In the genomic region with DNA sequence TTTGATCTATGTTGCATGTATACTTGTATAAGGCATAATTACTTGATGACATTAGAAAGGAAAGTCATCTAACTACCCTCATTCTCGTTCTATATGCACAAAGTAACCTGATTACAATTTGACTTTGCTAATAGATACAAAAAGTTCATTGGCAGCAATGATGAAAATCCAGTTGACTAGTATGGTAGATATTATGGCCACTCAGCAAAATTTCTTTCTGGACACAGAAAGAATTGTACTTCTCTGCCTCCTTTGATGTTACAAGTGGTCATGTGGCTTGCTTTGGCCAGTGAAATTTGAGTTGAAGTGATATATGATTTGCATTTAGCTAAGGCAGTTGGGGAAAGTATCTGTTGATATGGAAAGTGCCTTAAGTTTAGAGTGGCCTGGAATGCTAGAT, we compare ENCODE assay signal across 33 cellular contexts.
"Had no signal": no experiment of that assay in that cellular context is flagged by ENCODE, and none has a peak within 500 bp of the region (broad histone marks: within the 10 kb centered on the region; RNA-seq: fewer than 3 reads in every experiment).

No MANE protein-coding gene starts in this region.

- H3K27ac ChIP-seq: adrenal gland, ascending aorta, body of pancreas, brain microvascular endothelial cell, cardiac muscle cell had no signal

- H3K4me1 ChIP-seq: adrenal gland, ascending aorta, body of pancreas had no signal

- H3K27me3 ChIP-seq: adrenal gland, ascending aorta, body of pancreas, brain microvascular endothelial cell, cardiac muscle cell had no signal

- H3K4me3 ChIP-seq: adrenal gland, ascending aorta, body of pancreas, cardiac muscle cell had no signal

- ATAC-seq: activated naive CD4-positive, alpha-beta T cell treated with anti-CD3 and anti-CD28 coated beads, Interleukin-2, amount 50 U/mL, for 72 hours; activated naive CD8-positive, alpha-beta T cell treated with anti-CD3 and anti-CD28 coated beads, Interleukin-2, amount 50 U/mL, for 24 hours; activated T-cell treated with anti-CD3 and anti-CD28 coated beads, Interleukin-2, amount 50 U/mL, for 4 hours; activated T-cell treated with anti-CD3 and anti-CD28 coated beads, Interleukin-2, amount 50 U/mL, for 72 hours; activated T-helper 17 cell treated with anti-CD3 and anti-CD28 coated beads, Interleukin-2, amount 50 U/mL, for 72 hours; body of pancreas had no signal

- DNase-seq: activated effector memory CD4-positive, alpha-beta T cell treated with anti-CD3 and anti-CD28 coated beads, Interleukin-2, amount 50 U/mL, for 16 hours; activated effector memory CD4-positive, alpha-beta T cell treated with Interleukin-2 at 50 U/mL for 16 hours; activated gamma-delta T cell; activated gamma-delta T cell treated with Interleukin-2 at 50 U/mL for 16 hours; activated naive CD4-positive, alpha-beta T cell; activated naive CD4-positive, alpha-beta T cell treated with anti-CD3 and anti-CD28 coated beads for 36 hours; activated naive CD4-positive, alpha-beta T cell treated with anti-CD3 and anti-CD28 coated beads, Interleukin-2, amount 10 ng/mL, durations not matched to agents 7 days and 5 days; activated naive CD4-positive, alpha-beta T cell treated with anti-CD3 and anti-CD28 coated beads, Interleukin-2, amount 50 U/mL, for 16 hours; activated naive CD4-positive, alpha-beta T cell treated with Interleukin-2 at 50 U/mL for 16 hours; activated naive CD8-positive, alpha-beta T cell treated with anti-CD3 and anti-CD28 coated beads for 36 hours; activated naive CD8-positive, alpha-beta T cell treated with anti-CD3 and anti-CD28 coated beads, Interleukin-2, amount 10 ng/mL, durations not matched to agents 7 days and 5 days; activated naive CD8-positive, alpha-beta T cell treated with anti-CD3 and anti-CD28 coated beads, Interleukin-2, amount 50 U/mL, for 24 hours; activated T-cell treated with anti-CD3 and anti-CD28 coated beads, Interleukin-2, amount 50 U/mL, for 24 hours; activated T-cell treated with anti-CD3 and anti-CD28 coated beads, Interleukin-2, amount 50 U/mL, for 4 hours; activated T-cell treated with anti-CD3 and anti-CD28 coated beads, Interleukin-2, amount 50 U/mL, for 48 hours; activated T-cell treated with anti-CD3 and anti-CD28 coated beads, Interleukin-2, amount 50 U/mL, for 72 hours; adrenal gland; amniotic stem cell; amygdala; anterior cingulate cortex; aorta; body of pancreas; brain microvascular endothelial cell; caudate nucleus; central memory CD4-positive, alpha-beta T cell; cerebellar nuclear complex had no signal

- FAIRE-seq: astrocyte, bronchial epithelial cell, colon had no signal

- H3K36me3 ChIP-seq: adrenal gland, ascending aorta, brain microvascular endothelial cell, cardiac muscle cell had no signal

- H3K9me3 ChIP-seq: adrenal gland, ascending aorta, body of pancreas had no signal
